Comparison of ENCODE assay signal across 2 cellular contexts in the genomic region with DNA sequence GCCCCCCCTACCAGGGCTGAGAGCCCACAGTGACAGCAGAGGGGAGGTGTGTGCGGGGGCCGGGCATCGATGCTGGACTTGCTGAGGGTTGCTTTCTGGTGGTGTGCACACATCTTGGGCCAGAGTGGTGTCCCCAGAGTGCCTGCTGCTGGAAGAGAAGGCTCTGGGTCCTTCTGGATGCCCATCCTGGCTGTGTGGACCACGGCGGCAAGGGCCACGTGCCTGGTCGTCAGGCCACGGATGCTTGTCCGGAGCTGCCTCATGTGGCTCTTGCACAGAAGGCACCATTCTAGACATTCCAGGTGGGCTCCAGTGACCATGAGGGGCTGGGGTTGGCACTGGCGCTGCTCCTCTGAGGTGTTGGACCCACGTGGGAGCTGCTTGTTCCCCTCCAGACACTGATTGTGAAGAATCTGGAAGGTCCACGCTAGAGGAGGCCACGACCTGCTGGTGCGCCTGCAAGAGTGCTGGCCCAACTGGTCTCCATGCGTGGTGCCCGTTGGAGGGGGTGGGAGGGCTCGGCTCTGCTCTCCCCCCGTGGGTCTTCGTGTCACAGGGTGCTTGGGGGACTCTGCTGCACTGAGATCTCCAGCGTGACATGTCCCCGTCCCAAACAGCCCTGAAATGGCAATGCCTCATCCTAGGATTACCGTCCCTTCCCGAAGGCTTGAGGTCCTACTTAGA.
TF ChIP-seq lines count a peak whose summit lies in the region.

No MANE protein-coding gene starts in this region.

TF ChIP-seq in HCT116, 20 proteins besides CTCF, POLR2A, EP300 and RAD21:
- no peak for TF ChIP-seq POLR2AphosphoS5 (IDR thresholded peaks at IDR 0.05; ENCODE audit: low read depth, low read length)
- TF ChIP-seq MAX (IDR thresholded peaks at IDR 0.05): no peak
- no peak for TF ChIP-seq FOSL1 (IDR thresholded peaks at IDR 0.05; ENCODE audit: low read depth)
- TF ChIP-seq EZH2 (IDR thresholded peaks at IDR 0.05): no peak
- no peak for TF ChIP-seq YY1 (IDR thresholded peaks at IDR 0.05; ENCODE audit: extremely low read depth, insufficient replicate concordance, low read depth, low read length)
- TF ChIP-seq ELF1 (IDR thresholded peaks at IDR 0.05; ENCODE audit: borderline replicate concordance, low read depth): no peak
- no peak for TF ChIP-seq CEBPB (IDR thresholded peaks at IDR 0.05; ENCODE audit: low read depth)
- TF ChIP-seq EGR1 (IDR thresholded peaks at IDR 0.05; ENCODE audit: low read depth): no peak
- no peak for TF ChIP-seq SP1 (IDR thresholded peaks at IDR 0.05; ENCODE audit: low read depth)
- TF ChIP-seq, protein P1, sequence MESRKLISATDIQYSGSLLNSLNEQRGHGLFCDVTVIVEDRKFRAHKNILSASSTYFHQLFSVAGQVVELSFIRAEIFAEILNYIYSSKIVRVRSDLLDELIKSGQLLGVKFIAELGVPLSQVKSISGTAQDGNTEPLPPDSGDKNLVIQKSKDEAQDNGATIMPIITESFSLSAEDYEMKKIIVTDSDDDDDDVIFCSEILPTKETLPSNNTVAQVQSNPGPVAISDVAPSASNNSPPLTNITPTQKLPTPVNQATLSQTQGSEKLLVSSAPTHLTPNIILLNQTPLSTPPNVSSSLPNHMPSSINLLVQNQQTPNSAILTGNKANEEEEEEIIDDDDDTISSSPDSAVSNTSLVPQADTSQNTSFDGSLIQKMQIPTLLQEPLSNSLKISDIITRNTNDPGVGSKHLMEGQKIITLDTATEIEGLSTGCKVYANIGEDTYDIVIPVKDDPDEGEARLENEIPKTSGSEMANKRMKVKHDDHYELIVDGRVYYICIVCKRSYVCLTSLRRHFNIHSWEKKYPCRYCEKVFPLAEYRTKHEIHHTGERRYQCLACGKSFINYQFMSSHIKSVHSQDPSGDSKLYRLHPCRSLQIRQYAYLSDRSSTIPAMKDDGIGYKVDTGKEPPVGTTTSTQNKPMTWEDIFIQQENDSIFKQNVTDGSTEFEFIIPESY (IDR thresholded peaks at IDR 0.05; ENCODE audit: extremely low read depth, insufficient replicate concordance, low read length): no peak
- no peak for TF ChIP-seq CBX3 (IDR thresholded peaks at IDR 0.05; ENCODE audit: low read depth)
- TF ChIP-seq EZH2phosphoT487 (IDR thresholded peaks at IDR 0.05; ENCODE audit: borderline replicate concordance): no peak
- TF ChIP-seq, protein P2, sequence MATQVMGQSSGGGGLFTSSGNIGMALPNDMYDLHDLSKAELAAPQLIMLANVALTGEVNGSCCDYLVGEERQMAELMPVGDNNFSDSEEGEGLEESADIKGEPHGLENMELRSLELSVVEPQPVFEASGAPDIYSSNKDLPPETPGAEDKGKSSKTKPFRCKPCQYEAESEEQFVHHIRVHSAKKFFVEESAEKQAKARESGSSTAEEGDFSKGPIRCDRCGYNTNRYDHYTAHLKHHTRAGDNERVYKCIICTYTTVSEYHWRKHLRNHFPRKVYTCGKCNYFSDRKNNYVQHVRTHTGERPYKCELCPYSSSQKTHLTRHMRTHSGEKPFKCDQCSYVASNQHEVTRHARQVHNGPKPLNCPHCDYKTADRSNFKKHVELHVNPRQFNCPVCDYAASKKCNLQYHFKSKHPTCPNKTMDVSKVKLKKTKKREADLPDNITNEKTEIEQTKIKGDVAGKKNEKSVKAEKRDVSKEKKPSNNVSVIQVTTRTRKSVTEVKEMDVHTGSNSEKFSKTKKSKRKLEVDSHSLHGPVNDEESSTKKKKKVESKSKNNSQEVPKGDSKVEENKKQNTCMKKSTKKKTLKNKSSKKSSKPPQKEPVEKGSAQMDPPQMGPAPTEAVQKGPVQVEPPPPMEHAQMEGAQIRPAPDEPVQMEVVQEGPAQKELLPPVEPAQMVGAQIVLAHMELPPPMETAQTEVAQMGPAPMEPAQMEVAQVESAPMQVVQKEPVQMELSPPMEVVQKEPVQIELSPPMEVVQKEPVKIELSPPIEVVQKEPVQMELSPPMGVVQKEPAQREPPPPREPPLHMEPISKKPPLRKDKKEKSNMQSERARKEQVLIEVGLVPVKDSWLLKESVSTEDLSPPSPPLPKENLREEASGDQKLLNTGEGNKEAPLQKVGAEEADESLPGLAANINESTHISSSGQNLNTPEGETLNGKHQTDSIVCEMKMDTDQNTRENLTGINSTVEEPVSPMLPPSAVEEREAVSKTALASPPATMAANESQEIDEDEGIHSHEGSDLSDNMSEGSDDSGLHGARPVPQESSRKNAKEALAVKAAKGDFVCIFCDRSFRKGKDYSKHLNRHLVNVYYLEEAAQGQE (IDR thresholded peaks at IDR 0.05; ENCODE audit: low read depth): no peak
- TF ChIP-seq JUND (IDR thresholded peaks at IDR 0.05): no peak
- no peak for TF ChIP-seq ZFX (IDR thresholded peaks at IDR 0.05)

TF ChIP-seq in K562, 482 proteins besides CTCF, POLR2A, EP300 and RAD21:
- TF ChIP-seq STAG1 (CRISPR knock-in tag; IDR thresholded peaks at IDR 0.05; ENCODE audit: borderline replicate concordance) (no peak), ZBTB9 (CRISPR knock-in tag; IDR thresholded peaks at IDR 0.05) (peak; percentile 79; the same call in 1 of the 2 replicates)
